ENCODE assay signal across 13 cellular contexts in genomic region chr1:10696977-10697376, GRCh38.
DNase-seq lines count a peak whose midpoint lies in the region; ATAC-seq, FAIRE-seq and TF ChIP-seq lines count a peak whose summit lies in the region.
"Had no signal": no experiment of that assay in that cellular context is flagged by ENCODE, and none has a peak within 500 bp of the region (broad histone marks: within the 10 kb centered on the region; RNA-seq: fewer than 3 reads in every experiment).

No MANE protein-coding gene starts in this region.

- peak; percentile 59 for DNase-seq in activated CD4-positive, alpha-beta T cell treated with anti-CD3 and anti-CD28 coated beads for 48 hours
- DNase-seq in activated CD4-positive, alpha-beta T cell treated with anti-CD3 and anti-CD28 coated beads, Interleukin-2, amount 10 ng/mL, durations not matched to agents 7 days and 5 days: no peak
- DNase-seq in activated T-cell treated with anti-CD3 and anti-CD28 coated beads for 4 hours (peak; percentile 5), kidney (no peak), COLO668 (lab: John Stamatoyannopoulos, UW; ENCODE audit: unreplicated experiment) (no peak)
- DNase-seq in stimulated activated CD8-positive, alpha-beta memory T cell treated with anti-CD3 and anti-CD28 coated beads, Interleukin-4, amount 100 ng/mL, for 48 hours: peak; percentile 69
- DNase-seq in CD4-positive, alpha-beta memory T cell: no peak
- DNase-seq: head of caudate nucleus, lower lobe of right lung, NCI-H187 treated with DMSO at 0.1 percent for 48 hours, ovary had no signal

- no peak for FAIRE-seq in kidney (lab: Jason Lieb, UNC)

- POLR2A ChIA-PET in activated CD4-positive, alpha-beta T cell treated with anti-CD3 and anti-CD28 coated beads, Interleukin-2, amount 10 ng/mL, durations not matched to agents 7 days and 5 days (lab: Charles Lee): interaction anchor here (0.6 kb wide), 1 partner anchor 9 kb away, joined by 3 read pairs; no protein-coding TSS in a partner anchor
- POLR2A ChIA-PET in CD4-positive, alpha-beta memory T cell (lab: Charles Lee; ENCODE audit: partially characterized antibody): no interaction called here

- H3K36me3 Mint-ChIP-seq in activated CD4-positive, alpha-beta T cell treated with anti-CD3 and anti-CD28 coated beads, Interleukin-2, amount 10 ng/mL, durations not matched to agents 7 days and 5 days (ENCODE audit: low read depth): no peaks in the 10 kb centered on the region
- peaks cover 0 to 12% of the 10 kb centered on the region in 2 donors for H3K36me3 Mint-ChIP-seq in CD4-positive, alpha-beta memory T cell

- no peaks in the 10 kb centered on the region for H3K27me3 ChIP-seq in CD4-positive, alpha-beta memory T cell (ENCODE audit: insufficient read depth, low read length)
- H3K27me3 ChIP-seq: ovary had no signal

- TF ChIP-seq CTCF in kidney (IDR thresholded peaks at IDR 0.05; ENCODE audit: borderline replicate concordance, extremely low read depth, insufficient read depth): no peak

- ATAC-seq in HG02642 (IDR thresholded peaks at IDR 0.05; ENCODE audit: poor library complexity, unreplicated experiment): no peak
- ATAC-seq: lower lobe of right lung had no signal

- peaks cover 18% of the 10 kb centered on the region for H3K4me1 Mint-ChIP-seq in activated CD4-positive, alpha-beta T cell treated with anti-CD3 and anti-CD28 coated beads, Interleukin-2, amount 10 ng/mL, durations not matched to agents 7 days and 5 days
- H3K4me1 Mint-ChIP-seq in CD4-positive, alpha-beta memory T cell: peaks cover 10 to 33% (median 14%) of the 10 kb centered on the region in 4 donors

- no peaks in the 10 kb centered on the region for H3K9me3 ChIP-seq in kidney (ENCODE audit: control insufficient read depth in 1 of 2, low read length in 2 of 2)
- H3K9me3 ChIP-seq in CD4-positive, alpha-beta memory T cell (ENCODE audit: control insufficient read depth in 1 of 2, low read length in 2 of 2): no peaks in the 10 kb centered on the region
- H3K9me3 ChIP-seq: HAP-1, lower lobe of right lung, ovary had no signal

- no peak overlapping the region for H3K4me3 ChIP-seq in kidney (ENCODE audit: low read length in 2 of 2)
- no peak overlapping the region for H3K4me3 ChIP-seq in CD4-positive, alpha-beta memory T cell (ENCODE audit: low read length in 2 of 2)
- H3K4me3 ChIP-seq: HAP-1, lower lobe of right lung, ovary had no signal

- no peak overlapping the region for H3K4me3 Mint-ChIP-seq in activated CD4-positive, alpha-beta T cell treated with anti-CD3 and anti-CD28 coated beads, Interleukin-2, amount 10 ng/mL, durations not matched to agents 7 days and 5 days
- peak overlapping the region in 1 of 8 donors; percentile 58 for H3K4me3 Mint-ChIP-seq in CD4-positive, alpha-beta memory T cell

- H3K9ac ChIP-seq in kidney (ENCODE audit: low read length in 2 of 2): peak overlapping the region; percentile 44 to 77

- peaks cover 12% of the 10 kb centered on the region for H3K27me3 Mint-ChIP-seq in activated CD4-positive, alpha-beta T cell treated with anti-CD3 and anti-CD28 coated beads, Interleukin-2, amount 10 ng/mL, durations not matched to agents 7 days and 5 days
- peaks cover 0 to 1% of the 10 kb centered on the region in 2 donors for H3K27me3 Mint-ChIP-seq in CD4-positive, alpha-beta memory T cell

- CTCF ChIA-PET in activated CD4-positive, alpha-beta T cell treated with anti-CD3 and anti-CD28 coated beads, Interleukin-2, amount 10 ng/mL, durations not matched to agents 7 days and 5 days (lab: Charles Lee): no interaction called here
- CTCF ChIA-PET in CD4-positive, alpha-beta memory T cell (lab: Charles Lee; ENCODE audit: partially characterized antibody): no interaction called here

- peaks cover 16 to 36% of the 10 kb centered on the region in 2 donors for H3K4me1 ChIP-seq in kidney (ENCODE audit: control insufficient read depth in 1 of 2, insufficient read depth in 1 of 2, low read depth in 1 of 2, low read length in 2 of 2)
- peaks cover 15% of the 10 kb centered on the region for H3K4me1 ChIP-seq in CD4-positive, alpha-beta memory T cell (ENCODE audit: insufficient read depth, low read length)
- H3K4me1 ChIP-seq: HAP-1 had no signal

- no peaks in the 10 kb centered on the region for H3K9me3 Mint-ChIP-seq in activated CD4-positive, alpha-beta T cell treated with anti-CD3 and anti-CD28 coated beads, Interleukin-2, amount 10 ng/mL, durations not matched to agents 7 days and 5 days
- no peaks in the 10 kb centered on the region for H3K9me3 Mint-ChIP-seq in CD4-positive, alpha-beta memory T cell

- no peak overlapping the region for H3K27ac Mint-ChIP-seq in activated CD4-positive, alpha-beta T cell treated with anti-CD3 and anti-CD28 coated beads, Interleukin-2, amount 10 ng/mL, durations not matched to agents 7 days and 5 days
- H3K27ac Mint-ChIP-seq in CD4-positive, alpha-beta memory T cell: peak overlapping the region in 2 of 7 donors; percentile 19 to 94

- no peaks in the 10 kb centered on the region for H3K36me3 ChIP-seq in kidney (ENCODE audit: control insufficient read depth in 1 of 2, insufficient read depth in 2 of 2, low read length in 2 of 2)
- H3K36me3 ChIP-seq in CD4-positive, alpha-beta memory T cell (ENCODE audit: insufficient read depth, low read length): no peaks in the 10 kb centered on the region
- H3K36me3 ChIP-seq: HAP-1, lower lobe of right lung, ovary had no signal

- peak overlapping the region; percentile 55 to 65 for H3K27ac ChIP-seq in kidney (ENCODE audit: low read depth in 2 of 2, low read length in 2 of 2)
- H3K27ac ChIP-seq in CD4-positive, alpha-beta memory T cell (ENCODE audit: low read depth, low read length): no peak overlapping the region
- H3K27ac ChIP-seq: ovary had no signal

- intact Hi-C loops in kidney (cut with DNase I): no loop called here
- intact Hi-C loops in CD4-positive, alpha-beta memory T cell (cut with micrococcal nuclease): loop anchor here (10.0 kb wide), 1 partner anchor 218 kb away; no protein-coding TSS in a partner anchor

Comparison
In these comparisons a context has a peak if more than half of its experiments do, and no peak if none do; other contexts are left out.
1. DNase-seq: peak in activated CD4-positive, alpha-beta T cell treated with anti-CD3 and anti-CD28 coated beads for 48 hours (single experiment), activated T-cell treated with anti-CD3 and anti-CD28 coated beads for 4 hours (single experiment) and stimulated activated CD8-positive, alpha-beta memory T cell treated with anti-CD3 and anti-CD28 coated beads, Interleukin-4, amount 100 ng/mL, for 48 hours (single experiment); none in activated CD4-positive, alpha-beta T cell treated with anti-CD3 and anti-CD28 coated beads, Interleukin-2, amount 10 ng/mL, durations not matched to agents 7 days and 5 days (single experiment), kidney (single experiment), COLO668 (single experiment) and CD4-positive, alpha-beta memory T cell (0 of 5).